8 cellular contexts compared by ENCODE assay signal in the genomic region with DNA sequence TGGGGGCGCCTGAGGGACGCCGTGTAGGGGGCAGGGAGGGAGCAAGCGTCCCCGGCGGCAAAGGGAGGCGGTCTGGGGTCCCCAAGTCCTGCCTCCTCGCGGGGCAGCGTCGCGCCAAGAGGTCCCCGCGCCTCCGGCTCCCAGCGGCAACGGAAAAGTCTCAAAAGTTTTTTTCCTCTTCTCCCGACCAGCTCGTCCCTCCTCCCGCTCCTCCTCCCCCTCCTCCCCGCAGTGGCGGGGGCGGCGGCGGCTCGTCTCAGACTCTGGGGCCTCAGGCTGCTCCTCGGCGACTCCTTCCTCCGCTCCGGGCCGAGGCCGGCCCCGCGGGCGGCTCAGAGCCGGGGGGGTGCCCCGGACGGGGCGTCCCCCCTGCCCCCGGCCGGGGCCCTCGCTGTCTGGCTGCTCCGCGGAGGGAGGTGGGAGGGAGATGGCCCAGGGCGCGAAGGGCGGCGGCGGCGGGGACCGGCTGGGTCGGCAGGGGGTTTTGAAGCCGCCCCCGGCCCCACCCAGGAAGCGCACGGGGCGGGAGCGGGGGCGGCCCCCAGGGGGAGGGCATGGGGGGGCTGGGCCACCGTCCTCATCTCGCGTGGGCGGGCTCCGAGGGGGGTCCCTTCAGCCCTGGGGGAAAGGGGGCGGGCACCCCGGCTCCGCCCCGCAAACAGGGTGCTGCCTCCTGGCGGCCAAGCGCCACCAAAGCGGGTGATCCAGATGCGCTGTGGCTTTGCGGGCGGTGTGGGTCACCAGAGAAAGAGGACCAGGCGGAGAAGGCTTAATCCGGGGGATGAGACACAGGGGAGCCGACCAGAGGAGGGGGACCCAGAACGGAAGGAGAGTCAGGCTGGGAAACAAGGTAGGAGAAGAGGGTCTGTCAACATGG. TPM values are rescaled to one million over a fixed set of nuclear protein-coding genes. Genes with fewer than 3 reads are reported as not detected.
DNase-seq lines count a peak whose midpoint lies in the region; ATAC-seq and TF ChIP-seq lines count a peak whose summit lies in the region.

TGFB1 (minus strand) TSS at position 457 of the 877 bp plus-strand sequence. CDS start 878 bp downstream, outside the sequence.

- POLR2A ChIA-PET in activated CD8-positive, alpha-beta T cell treated with anti-CD3 and anti-CD28 coated beads for 36 hours (lab: Charles Lee), result interaction anchor here (1.6 to 6.0 kb wide), 8 partner anchors 10 to 90 kb away, joined by 4 to 44 read pairs (median 20); partner anchors contain the start of genes B9D2, CCDC97, HNRNPUL1 and TMEM91

- TF ChIP-seq CTCF in GM13977 (IDR thresholded peaks at IDR 0.05; ENCODE audit: extremely low read depth, insufficient read depth, missing control alignments) (peak; percentile 94), lung (IDR thresholded peaks at IDR 0.05; ENCODE audit: control extremely low read depth, extremely low read depth) (peak; percentile 74)
- peak; percentile 83 for TF ChIP-seq CTCF in activated CD8-positive, alpha-beta T cell treated with anti-CD3 and anti-CD28 coated beads for 36 hours (IDR thresholded peaks at IDR 0.05)

- WGBS in ectodermal cell, 2 experiments, result 1% methylated on average over 78 of the region's 78 CpGs
- WGBS in lung, 2 donors, result 1% methylated on average over 39 to 78 of the region's 78 CpGs

- H3K36me3 Mint-ChIP-seq in activated CD8-positive, alpha-beta T cell treated with anti-CD3 and anti-CD28 coated beads for 36 hours (ENCODE audit: low read depth), result peaks cover 52% of the 10 kb centered on the region

- H3K27ac ChIP-seq in ectodermal cell (ENCODE audit: insufficient read depth, low read depth, low read length, poor library complexity, severe bottlenecking) (no peak within 1 kb of the TSS), lung (ENCODE audit: low read depth in 1 of 2, low read length in 1 of 2) (peak within 1 kb of the TSS; percentile 83 to 85)

- intact Hi-C loops in activated CD8-positive, alpha-beta T cell treated with anti-CD3 and anti-CD28 coated beads for 36 hours (cut with micrococcal nuclease), result loop anchor here (5.0 to 10.0 kb wide), 2 partner anchors 46 to 89 kb away; partner anchors contain the start of gene HNRNPUL1

- ATAC-seq in HG02870 (IDR thresholded peaks at IDR 0.05; ENCODE audit: unreplicated experiment), result peak; percentile 35
- peak; percentile 59 for ATAC-seq in activated CD8-positive, alpha-beta T cell treated with anti-CD3 and anti-CD28 coated beads for 36 hours
- peak; percentile 81 for ATAC-seq in lung (ENCODE audit: insufficient read depth, low FRiP score)

- peaks cover 5% of the 10 kb centered on the region for H3K9me3 Mint-ChIP-seq in activated CD8-positive, alpha-beta T cell treated with anti-CD3 and anti-CD28 coated beads for 36 hours

- CTCF ChIA-PET in activated CD8-positive, alpha-beta T cell treated with anti-CD3 and anti-CD28 coated beads for 36 hours (lab: Charles Lee), result interaction anchor here (1.3 to 3.0 kb wide), 3 partner anchors 11 to 95 kb away, joined by 3 to 19 read pairs (median 5); partner anchors contain the start of gene B9D2

- H3K4me3 Mint-ChIP-seq in activated CD8-positive, alpha-beta T cell treated with anti-CD3 and anti-CD28 coated beads for 36 hours, result peak within 1 kb of the TSS; percentile 100

- in situ Hi-C loops in GM13977 (cut with MboI; ENCODE audit: low pct_unique_long_range_greater_than_20kb, low sequenced_read_pairs, unreplicated experiment), result no loop called here

- H3K4me3 ChIP-seq in ectodermal cell (ENCODE audit: insufficient read depth, low read depth, low read length), result peak within 1 kb of the TSS; percentile 55
- peak within 1 kb of the TSS; percentile 85 for H3K4me3 ChIP-seq in lung

- no peaks in the 10 kb centered on the region for H3K27me3 Mint-ChIP-seq in activated CD8-positive, alpha-beta T cell treated with anti-CD3 and anti-CD28 coated beads for 36 hours

- peaks cover 60% of the 10 kb centered on the region for H3K4me1 Mint-ChIP-seq in activated CD8-positive, alpha-beta T cell treated with anti-CD3 and anti-CD28 coated beads for 36 hours (ENCODE audit: low read depth)

- no peaks in the 10 kb centered on the region for H3K9me3 ChIP-seq in ectodermal cell (ENCODE audit: control insufficient read depth, low read length)
- H3K9me3 ChIP-seq in lung (ENCODE audit: control insufficient read depth in 2 of 2, insufficient read depth in 1 of 2, low read length in 1 of 2), result peaks cover 0 to 2% of the 10 kb centered on the region in 2 donors

- H3K27me3 ChIP-seq in ectodermal cell (ENCODE audit: control insufficient read depth, insufficient read depth, low read length, poor library complexity, severe bottlenecking), result peaks cover 53% of the 10 kb centered on the region
- H3K27me3 ChIP-seq in lung (ENCODE audit: control insufficient read depth, insufficient read depth), result no peaks in the 10 kb centered on the region

- H3K36me3 ChIP-seq in ectodermal cell (ENCODE audit: control insufficient read depth, insufficient read depth, low read length), result no peaks in the 10 kb centered on the region
- H3K36me3 ChIP-seq in lung (ENCODE audit: control insufficient read depth in 2 of 2, insufficient read depth in 2 of 2, low read length in 2 of 2), result no peaks in the 10 kb centered on the region

- peak within 1 kb of the TSS; percentile 99 for H3K27ac Mint-ChIP-seq in activated CD8-positive, alpha-beta T cell treated with anti-CD3 and anti-CD28 coated beads for 36 hours

- H3K4me1 ChIP-seq in ectodermal cell (ENCODE audit: control insufficient read depth, insufficient read depth, low read length) (peaks cover 19% of the 10 kb centered on the region), lung (ENCODE audit: control insufficient read depth in 2 of 2, insufficient read depth in 2 of 2, low read length in 2 of 2) (peaks cover 0 to 18% of the 10 kb centered on the region in 2 donors)

- DNase-seq in GM13977 (ENCODE audit: low spot score) (peak; percentile 98), NCI-H82 treated with DMSO at 0.1 percent for 48 hours (lab: John Stamatoyannopoulos, UW; ENCODE audit: unreplicated experiment) (peak; percentile 46), lung (ENCODE audit: low spot score) (peak; percentile 87), NCI-H1048 (lab: John Stamatoyannopoulos, UW) (no peak)
- DNase-seq in activated CD8-positive, alpha-beta T cell treated with anti-CD3 and anti-CD28 coated beads for 36 hours, result peak; percentile 94
- DNase-seq in stimulated activated CD4-positive, alpha-beta T cell treated with anti-CD3 and anti-CD28 coated beads, TNF-alpha, amount 100 ng/mL, for 1 hour (ENCODE audit: low read depth in 3 of 3, low spot score in 1 of 3), result peak; percentile 88 to 91 (median 90)

RNA-seq across cellular contexts. Expression of gene TGFB1, which starts in this region (rescaled TPM):
- total RNA-seq in activated CD8-positive, alpha-beta T cell treated with anti-CD3 and anti-CD28 coated beads for 36 hours, result 100 to 1,000 TPM; 112 to 123 TPM
- polyA plus RNA-seq in ectodermal cell (2013, experiment 1 of 4), result 3.5 TPM
- 3.5 TPM for polyA plus RNA-seq in ectodermal cell (2013, experiment 2 of 4)
- 4.2 TPM for polyA plus RNA-seq in ectodermal cell (2013, experiment 3 of 4)
- 4.0 TPM for polyA plus RNA-seq in ectodermal cell (2013, experiment 4 of 4)
- 10 to 100 TPM; 18.0 to 88.8 TPM for total RNA-seq in lung
- 10 to 100 TPM; 27.8 to 67.3 TPM for polyA plus RNA-seq in lung
